12 cellular contexts compared by ENCODE assay signal in the genomic region with DNA sequence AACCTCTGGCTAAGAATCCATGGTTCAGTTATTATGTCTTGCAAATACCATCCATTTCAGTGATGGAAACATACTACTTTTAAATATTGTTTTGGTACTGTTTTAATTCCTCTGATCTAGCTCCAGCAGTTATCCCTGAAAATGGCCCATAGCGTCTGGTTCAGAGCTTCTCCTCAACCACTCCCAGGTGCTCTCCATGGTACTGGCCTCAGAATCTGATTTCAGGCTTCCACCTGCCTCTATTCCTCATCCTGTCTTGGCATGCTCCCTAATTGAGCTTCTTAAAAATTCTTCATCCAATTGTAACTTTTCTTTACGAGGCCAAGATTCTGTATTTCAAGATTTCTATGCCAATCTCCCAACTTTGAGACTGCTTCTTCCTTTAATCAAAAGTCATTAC.
A peak's percentile ranks its signal among the peaks of the same experiment; 100 is the strongest.
DNase-seq lines count a peak whose midpoint lies in the region; ATAC-seq, FAIRE-seq and TF ChIP-seq lines count a peak whose summit lies in the region.
"Had no signal": no experiment of that assay in that cellular context is flagged by ENCODE, and none has a peak within 500 bp of the region (broad histone marks: within the 10 kb centered on the region; RNA-seq: fewer than 3 reads in every experiment).

No MANE protein-coding gene starts in this region.

- intact Hi-C loops in sigmoid colon (cut with DNase I): no loop called here

- TF ChIP-seq RAD21 in A549 (conservative IDR thresholded peaks at IDR 0.05 in 1 of 2, IDR thresholded peaks at IDR 0.05 in 1 of 2): no peak

- H3K4me1 ChIP-seq in A549 (no peaks in the 10 kb centered on the region), adipocyte (ENCODE audit: control insufficient read depth, insufficient read depth, low read length) (no peaks in the 10 kb centered on the region), Karpas-422 (ENCODE audit: low read length) (no peaks in the 10 kb centered on the region), right atrium auricular region (no peaks in the 10 kb centered on the region), sigmoid colon (no peaks in the 10 kb centered on the region)

- TF ChIP-seq EP300 in A549 (IDR thresholded peaks at IDR 0.05) (no peak), sigmoid colon (IDR thresholded peaks at IDR 0.05) (no peak)

- ATAC-seq in A549 (no peak), GM21576 (IDR thresholded peaks at IDR 0.05; ENCODE audit: unreplicated experiment) (no peak)

- DNase-seq in A549 (ENCODE audit: low read depth in 1 of 2, low spot score in 1 of 2): no peak
- peak; percentile 8 for DNase-seq in HEK293T (ENCODE audit: extremely low spot score)
- DNase-seq in adipocyte (ENCODE audit: low read depth): peak; percentile 29
- peak; percentile 9 for DNase-seq in iPS DF 19.7 (ENCODE audit: low read depth, low spot score)
- no peak for DNase-seq in Karpas-422
- DNase-seq in right atrium auricular region (ENCODE audit: low spot score): no peak
- no peak for DNase-seq in sigmoid colon
- DNase-seq: activated naive CD4-positive, alpha-beta T cell; immature natural killer cell; MM.1S; stimulated activated naive CD4-positive, alpha-beta T cell had no signal

- no peak overlapping the region for H2AFZ ChIP-seq in Karpas-422 (ENCODE audit: low read length)

- H3K36me3 ChIP-seq in adipocyte (ENCODE audit: control insufficient read depth, insufficient read depth, low read length, severe bottlenecking): no peaks in the 10 kb centered on the region
- no peaks in the 10 kb centered on the region for H3K36me3 ChIP-seq in Karpas-422 (ENCODE audit: insufficient read depth, low read length)
- no peaks in the 10 kb centered on the region for H3K36me3 ChIP-seq in right atrium auricular region
- H3K36me3 ChIP-seq in sigmoid colon: no peaks in the 10 kb centered on the region

- no peak overlapping the region for H3K4me2 ChIP-seq in A549
- no peak overlapping the region for H3K4me2 ChIP-seq in Karpas-422 (ENCODE audit: low read depth, low read length, poor library complexity, severe bottlenecking)

- no peaks in the 10 kb centered on the region for H3K9me2 ChIP-seq in Karpas-422 (replicated peaks; ENCODE audit: insufficient read depth, low read length)

- no peaks in the 10 kb centered on the region for H4K20me1 ChIP-seq in Karpas-422 (ENCODE audit: insufficient read depth, low read depth, low read length)

- no peak for TF ChIP-seq CTCF in A549 (IDR thresholded peaks at IDR 0.05)
- no peak for TF ChIP-seq CTCF in right atrium auricular region (IDR thresholded peaks at IDR 0.05)
- TF ChIP-seq CTCF in sigmoid colon (IDR thresholded peaks at IDR 0.05): no peak

- H3K9ac ChIP-seq in adipocyte (ENCODE audit: low read length) (no peak overlapping the region), Karpas-422 (ENCODE audit: low read length) (no peak overlapping the region)

- POLR2A ChIA-PET in A549 (lab: Yijun Ruan, JAX): no interaction called here
- POLR2A ChIA-PET in HEK293T (lab: Yijun Ruan, JAX): no interaction called here

- H3K27ac ChIP-seq in A549 (no peak overlapping the region), Karpas-422 (ENCODE audit: low read length) (no peak overlapping the region), right atrium auricular region (no peak overlapping the region), sigmoid colon (no peak overlapping the region)

- no peaks in the 10 kb centered on the region for H3K79me2 ChIP-seq in Karpas-422 (ENCODE audit: low read length)

- TF ChIP-seq POLR2A in A549 (IDR thresholded peaks at IDR 0.05; ENCODE audit: low read length): no peak
- no peak for TF ChIP-seq POLR2A in sigmoid colon (IDR thresholded peaks at IDR 0.05)

- FAIRE-seq in A549 (lab: Jason Lieb, UNC): no peak

- WGBS in A549 (ENCODE audit: missing lambda C conversion rate): 3% methylated on average over 2 of the region's 2 CpGs
- WGBS in sigmoid colon, 2 donors: 29 to 31% methylated on average over 2 of the region's 2 CpGs

- H3K4me3 ChIP-seq in A549 (no peak overlapping the region), adipocyte (ENCODE audit: low read length) (no peak overlapping the region), Karpas-422 (ENCODE audit: low read length) (no peak overlapping the region), right atrium auricular region (no peak overlapping the region), sigmoid colon (no peak overlapping the region)

- H3K9me3 ChIP-seq in A549 (no peaks in the 10 kb centered on the region), adipocyte (ENCODE audit: control insufficient read depth, low read length) (no peaks in the 10 kb centered on the region), Karpas-422 (ENCODE audit: low read length) (no peaks in the 10 kb centered on the region), right atrium auricular region (no peaks in the 10 kb centered on the region), sigmoid colon (no peaks in the 10 kb centered on the region)

- H3K27me3 ChIP-seq in adipocyte (replicated peaks; ENCODE audit: control insufficient read depth, insufficient read depth, low read length) (no peaks in the 10 kb centered on the region), Karpas-422 (ENCODE audit: low read length) (no peaks in the 10 kb centered on the region), right atrium auricular region (no peaks in the 10 kb centered on the region), sigmoid colon (no peaks in the 10 kb centered on the region)

- CTCF ChIA-PET in A549 (lab: Yijun Ruan, JAX): no interaction called here
- CTCF ChIA-PET in HEK293T (lab: Yijun Ruan, JAX): no interaction called here

TF ChIP-seq in A549, 52 proteins besides CTCF, POLR2A, EP300 and RAD21 (continues in another document):
- TF ChIP-seq FOSL2 (IDR thresholded peaks at IDR 0.05) (no peak), FOSL2 (CRISPR knock-in tag; IDR thresholded peaks at IDR 0.05) (no peak), MYC (IDR thresholded peaks at IDR 0.05; ENCODE audit: borderline replicate concordance, low read length) (no peak)
- TF ChIP-seq, protein P1, sequence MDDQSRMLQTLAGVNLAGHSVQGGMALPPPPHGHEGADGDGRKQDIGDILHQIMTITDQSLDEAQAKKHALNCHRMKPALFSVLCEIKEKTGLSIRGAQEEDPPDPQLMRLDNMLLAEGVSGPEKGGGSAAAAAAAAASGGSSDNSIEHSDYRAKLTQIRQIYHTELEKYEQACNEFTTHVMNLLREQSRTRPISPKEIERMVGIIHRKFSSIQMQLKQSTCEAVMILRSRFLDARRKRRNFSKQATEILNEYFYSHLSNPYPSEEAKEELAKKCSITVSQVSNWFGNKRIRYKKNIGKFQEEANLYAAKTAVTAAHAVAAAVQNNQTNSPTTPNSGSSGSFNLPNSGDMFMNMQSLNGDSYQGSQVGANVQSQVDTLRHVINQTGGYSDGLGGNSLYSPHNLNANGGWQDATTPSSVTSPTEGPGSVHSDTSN (IDR thresholded peaks at IDR 0.05): no peak

TF ChIP-seq in HEK293T, 16 proteins besides CTCF, POLR2A, EP300 and RAD21:
- TF ChIP-seq ZNF384 (IDR thresholded peaks at IDR 0.05) (no peak), NFRKB (IDR thresholded peaks at IDR 0.05) (no peak), ELF4 (IDR thresholded peaks at IDR 0.05) (no peak)

Comparison
In these comparisons a context has a peak if more than half of its experiments do, and no peak if none do; other contexts are left out.
1. DNase-seq: peak in HEK293T (single experiment), adipocyte (single experiment) and iPS DF 19.7 (single experiment); none in A549 (0 of 2), Karpas-422 (single experiment), right atrium auricular region (single experiment) and sigmoid colon (single experiment).